In the genomic region with DNA sequence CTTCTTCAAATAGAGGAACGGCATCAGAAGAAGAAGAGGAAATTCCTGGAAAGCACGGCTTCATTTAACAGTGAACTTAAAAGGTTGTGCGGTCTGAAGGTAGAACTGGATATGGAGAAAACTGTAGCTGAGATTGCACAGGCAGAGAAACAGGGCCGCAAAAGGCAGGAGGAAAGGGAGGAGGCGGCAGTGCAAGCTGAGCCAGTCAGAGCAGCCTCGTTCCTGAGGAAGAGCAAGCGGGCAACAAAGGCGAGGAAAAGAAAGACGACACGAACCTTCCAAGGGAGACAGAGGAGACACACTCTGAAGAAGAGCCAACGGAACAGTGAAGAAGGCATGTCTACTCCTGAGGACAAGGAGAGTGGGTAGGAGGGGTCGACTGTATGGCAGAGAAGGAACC, we compare ENCODE assay signal across 24 cellular contexts. TPM values are rescaled to one million over a fixed set of nuclear protein-coding genes. Genes with fewer than 3 reads are reported as not detected.
DNase-seq lines count a peak whose midpoint lies in the region; ATAC-seq, FAIRE-seq and TF ChIP-seq lines count a peak whose summit lies in the region.
"Had no signal": no experiment of that assay in that cellular context is flagged by ENCODE, and none has a peak within 500 bp of the region (broad histone marks: within the 10 kb centered on the region; RNA-seq: fewer than 3 reads in every experiment).

No MANE protein-coding gene starts in this region.

- H3K9me2 ChIP-seq in GM23338 (ENCODE audit: insufficient read depth) = no peaks in the 10 kb centered on the region

- no peak for FAIRE-seq in K562 (lab: Jason Lieb, UNC)
- FAIRE-seq: A549, D721Med, GM12891, H1 had no signal

- H3K9me1 ChIP-seq in IMR-90 (ENCODE audit: insufficient read depth, low read length) (no peaks in the 10 kb centered on the region), K562 (ENCODE audit: control insufficient read depth, insufficient read depth, low read length) (no peaks in the 10 kb centered on the region)

- no peak overlapping the region for H2BK20ac ChIP-seq in IMR-90 (ENCODE audit: low read depth, low read length)

- TF ChIP-seq CTCF in GM23338 (conservative IDR thresholded peaks at IDR 0.05; ENCODE audit: low read depth in 2 of 2) (no peak), IMR-90 (conservative IDR thresholded peaks at IDR 0.05; ENCODE audit: low read depth, low read length) (no peak), K562 (IDR thresholded peaks at IDR 0.05 in 2 of 3, conservative IDR thresholded peaks at IDR 0.05 in 1 of 3; ENCODE audit: insufficient read depth in 2 of 3, low read depth in 1 of 3, low read length in 3 of 3) (no peak), progenitor cell of endocrine pancreas (IDR thresholded peaks at IDR 0.05; ENCODE audit: unreplicated experiment) (no peak)

- H3K79me2 ChIP-seq in GM23338 (replicated peaks; ENCODE audit: insufficient read depth) = no peaks in the 10 kb centered on the region
- H3K79me2 ChIP-seq in K562 (ENCODE audit: control insufficient read depth, insufficient read depth, low read length) = no peaks in the 10 kb centered on the region

- no peak overlapping the region for H2BK5ac ChIP-seq in IMR-90 (ENCODE audit: low read depth, low read length, poor library complexity, severe bottlenecking)
- H2BK5ac ChIP-seq in neuronal stem cell (ENCODE audit: low read length) = no peak overlapping the region

- no peak overlapping the region for H2BK12ac ChIP-seq in neuronal stem cell (ENCODE audit: low read length)

- ATAC-seq in GM23338 (no peak), IMR-90 (ENCODE audit: low read depth) (no peak), K562 (no peak), HG03432 (IDR thresholded peaks at IDR 0.05; ENCODE audit: unreplicated experiment) (no peak)
- ATAC-seq: A549 had no signal

- POLR2A ChIA-PET in IMR-90 (lab: Charles Lee; ENCODE audit: unreplicated experiment) (no interaction called here), K562 (lab: Yijun Ruan, JAX) (interaction anchor here (0.5 to 1.4 kb wide), 2 partner anchors 17 to 116 kb away, joined by 3 to 4 read pairs; no protein-coding TSS in a partner anchor)

- H3K4me3 Mint-ChIP-seq in GM23338 (no peak overlapping the region), progenitor cell of endocrine pancreas (ENCODE audit: low read depth) (no peak overlapping the region)
- H3K4me3 Mint-ChIP-seq: CD14-positive monocyte; CD4-positive, alpha-beta T cell had no signal

- intact Hi-C loops in IMR-90 (cut with micrococcal nuclease) (no loop called here), K562 (cut with micrococcal nuclease) (no loop called here)

- DNase-seq in GM23338 (ENCODE audit: low spot score) (no peak), IMR-90 (no peak), K562 (ENCODE audit: extremely low read depth in 1 of 4, low spot score in 3 of 4) (no peak), neuronal stem cell (ENCODE audit: low spot score) (no peak), DMS53 (lab: John Stamatoyannopoulos, UW) (no peak), progenitor cell of endocrine pancreas (ENCODE audit: low spot score, unreplicated experiment) (no peak)
- DNase-seq: 8988T; ACHN; AML-193; BE2C; CD4-positive, alpha-beta T cell; CD8-positive, alpha-beta memory T cell; DMS 273 treated with DMSO at 0.1 percent for 48 hours; DMS79 treated with DMSO at 0.1 percent for 48 hours; GF-D8; H7; HCEC 1CT had no signal

- no peak overlapping the region for H4K8ac ChIP-seq in IMR-90 (ENCODE audit: low read depth in 2 of 2, low read length in 2 of 2)
- H4K8ac ChIP-seq in neuronal stem cell (ENCODE audit: low read depth, low read length) = no peak overlapping the region

- H2AK5ac ChIP-seq in IMR-90 (ENCODE audit: low read depth, low read length) = no peak overlapping the region
- H2AK5ac ChIP-seq in neuronal stem cell (ENCODE audit: low read depth, low read length) = no peak overlapping the region

- BruUV-seq in IMR-90 (replicated peaks; lab: Mats Ljungman, UMichigan) (no TSS peak), K562 (replicated peaks; lab: Mats Ljungman, UMichigan) (no TSS peak)

- H3K23ac ChIP-seq in IMR-90 (ENCODE audit: low read depth, low read length) (no peak overlapping the region), neuronal stem cell (ENCODE audit: low read depth, low read length, poor library complexity) (no peak overlapping the region)

- H3K27me3 Mint-ChIP-seq in GM23338 (ENCODE audit: insufficient read depth, low read depth, poor library complexity) = peaks cover 5% of the 10 kb centered on the region
- H3K27me3 Mint-ChIP-seq in progenitor cell of endocrine pancreas = peaks cover 15% of the 10 kb centered on the region

- H3K36me3 Mint-ChIP-seq in GM23338 (ENCODE audit: low read depth) = no peaks in the 10 kb centered on the region
- H3K36me3 Mint-ChIP-seq in progenitor cell of endocrine pancreas (ENCODE audit: insufficient read depth) = no peaks in the 10 kb centered on the region
- H3K36me3 Mint-ChIP-seq: CD14-positive monocyte had no signal

- in situ Hi-C loops in IMR-90 (cut with MboI; ENCODE audit: low sequenced_read_pairs) = no loop called here
- in situ Hi-C loops in K562 (cut with MboI) = no loop called here

- H3K9me3 ChIP-seq in IMR-90 (ENCODE audit: control insufficient read depth, insufficient read depth, low read length) = no peaks in the 10 kb centered on the region
- no peaks in the 10 kb centered on the region for H3K9me3 ChIP-seq in K562 (replicated peaks; ENCODE audit: control insufficient read depth, insufficient read depth, low read depth, low read length)
- no peaks in the 10 kb centered on the region for H3K9me3 ChIP-seq in neuronal stem cell (replicated peaks in 1 of 2; ENCODE audit: control insufficient read depth in 2 of 2, insufficient read depth in 1 of 2, low read depth in 1 of 2, low read length in 2 of 2)
- H3K9me3 ChIP-seq: BE2C had no signal

- no peak for TF ChIP-seq EP300 in K562 (IDR thresholded peaks at IDR 0.05; ENCODE audit: low read length)

- no peak overlapping the region for H2BK120ac ChIP-seq in IMR-90 (ENCODE audit: low read depth, low read length)
- H2BK120ac ChIP-seq in neuronal stem cell (ENCODE audit: low read depth, low read length) = no peak overlapping the region

- H2AK9ac ChIP-seq in IMR-90 (replicated peaks; ENCODE audit: low read depth, low read length, poor library complexity) = no peak overlapping the region

- H3K27ac Mint-ChIP-seq in GM23338 (no peak overlapping the region), progenitor cell of endocrine pancreas (no peak overlapping the region)
- H3K27ac Mint-ChIP-seq: CD14-positive monocyte; CD4-positive, alpha-beta T cell; CD8-positive, alpha-beta memory T cell had no signal

- H3F3A ChIP-seq in GM23338 (replicated peaks; ENCODE audit: low read depth) = no peaks in the 10 kb centered on the region

- H3K9me3 Mint-ChIP-seq in GM23338 = no peaks in the 10 kb centered on the region
- H3K9me3 Mint-ChIP-seq in progenitor cell of endocrine pancreas (ENCODE audit: low read depth) = peaks cover 5% of the 10 kb centered on the region
- H3K9me3 Mint-ChIP-seq: CD4-positive, alpha-beta T cell had no signal

- H3K4me1 Mint-ChIP-seq in GM23338 (no peaks in the 10 kb centered on the region), progenitor cell of endocrine pancreas (ENCODE audit: low read depth) (no peaks in the 10 kb centered on the region)
- H3K4me1 Mint-ChIP-seq: CD14-positive monocyte; CD8-positive, alpha-beta memory T cell had no signal

- no peaks in the 10 kb centered on the region for H3K36me3 ChIP-seq in GM23338 (ENCODE audit: insufficient read depth)
- no peaks in the 10 kb centered on the region for H3K36me3 ChIP-seq in IMR-90 (ENCODE audit: control insufficient read depth, insufficient read depth, low read length)
- no peaks in the 10 kb centered on the region for H3K36me3 ChIP-seq in K562 (ENCODE audit: control insufficient read depth, insufficient read depth, low read length)
- H3K36me3 ChIP-seq in neuronal stem cell (replicated peaks in 1 of 2; ENCODE audit: control insufficient read depth in 2 of 2, insufficient read depth in 2 of 2, low read length in 2 of 2) = no peaks in the 10 kb centered on the region
- H3K36me3 ChIP-seq: BE2C; BLaER1 treated with 17β-estradiol and CSF1 and Interleukin-3, amounts not matched to agents 10 nM and 100 nM had no signal

- H3K4ac ChIP-seq in IMR-90 (ENCODE audit: low read depth, low read length) (no peak overlapping the region), neuronal stem cell (ENCODE audit: low read length) (no peak overlapping the region)

- no peak overlapping the region; the same call in 1 of the 2 replicates for H3K56ac ChIP-seq in IMR-90 (ENCODE audit: extremely low read depth, insufficient read depth, low read length)

- H4K5ac ChIP-seq in IMR-90 (ENCODE audit: low read depth, low read length) = no peak overlapping the region

- H3K27ac ChIP-seq in GM23338 (ENCODE audit: low read depth) = no peak overlapping the region
- no peak overlapping the region for H3K27ac ChIP-seq in IMR-90 (ENCODE audit: insufficient read depth, low read length)
- no peak overlapping the region for H3K27ac ChIP-seq in K562 (ENCODE audit: extremely low read depth, low read depth, low read length)
- no peak overlapping the region for H3K27ac ChIP-seq in neuronal stem cell (replicated peaks; ENCODE audit: low read length)
- H3K27ac ChIP-seq: A549; BLaER1 treated with 17β-estradiol and CSF1 and Interleukin-3, amounts not matched to agents 10 nM and 100 nM had no signal

- CTCF ChIA-PET in IMR-90 (lab: Yijun Ruan, JAX) (no interaction called here), K562 (lab: Yijun Ruan, JAX; ENCODE audit: low intra/inter-chr PET ratio) (no interaction called here)

- H3K4me1 ChIP-seq in GM23338 (ENCODE audit: insufficient read depth) = no peaks in the 10 kb centered on the region
- no peaks in the 10 kb centered on the region for H3K4me1 ChIP-seq in IMR-90 (ENCODE audit: control insufficient read depth, insufficient read depth, low read length)
- H3K4me1 ChIP-seq in K562 (replicated peaks in 1 of 2; ENCODE audit: control insufficient read depth in 2 of 2, insufficient read depth in 2 of 2, low read length in 2 of 2) = 0 out of 5 replicates have a peak, but pooled peaks cover 0 to 3% of the 10 kb centered on the region in 2 experiments
- H3K4me1 ChIP-seq in neuronal stem cell (ENCODE audit: control insufficient read depth in 2 of 2, insufficient read depth in 1 of 2, low read depth in 1 of 2, low read length in 2 of 2) = no peaks in the 10 kb centered on the region
- H3K4me1 ChIP-seq: BE2C; BLaER1 treated with 17β-estradiol and CSF1 and Interleukin-3, amounts not matched to agents 10 nM and 100 nM had no signal

- WGBS in IMR-90 (ENCODE audit: extremely low coverage in 2 of 2, insufficient read length in 1 of 2), 2 experiments = 83% methylated on average over 8 of the region's 12 CpGs; no CpG with 5 or more reads in 1 of the 2 experiments
- whole genome bisulfite sequencing in K562 (ENCODE audit: insufficient coverage, low coverage, missing lambda C conversion rate) = 25% methylated on average over 11 of the region's 12 CpGs
- no CpG with 5 or more reads among the region's 12 CpGs for WGBS in neuronal stem cell (ENCODE audit: extremely low coverage in 2 of 2, insufficient read length in 2 of 2, insufficient replicate concordance in 1 of 2), 2 donors

- H3K27me3 ChIP-seq in GM23338 (ENCODE audit: insufficient read depth) (no peaks in the 10 kb centered on the region), IMR-90 (ENCODE audit: control insufficient read depth, insufficient read depth, low read length) (peaks cover 7% of the 10 kb centered on the region), K562 (ENCODE audit: control insufficient read depth in 2 of 2, insufficient read depth in 2 of 2, low read length in 2 of 2) (peaks cover 15 to 20% of the 10 kb centered on the region in 2 experiments), neuronal stem cell (ENCODE audit: control insufficient read depth in 3 of 3, insufficient read depth in 3 of 3, low read depth in 1 of 3, low read length in 3 of 3) (no peaks in the 10 kb centered on the region)
- H3K27me3 ChIP-seq: BE2C; BLaER1 treated with 17β-estradiol and CSF1 and Interleukin-3, amounts not matched to agents 10 nM and 100 nM had no signal

- no peaks in the 10 kb centered on the region for H3K79me1 ChIP-seq in IMR-90 (ENCODE audit: low read depth in 1 of 2, low read length in 2 of 2)
- H3K79me1 ChIP-seq in neuronal stem cell (ENCODE audit: low read depth, low read length) = no peaks in the 10 kb centered on the region

- H3K4me3 ChIP-seq in GM23338 (no peak overlapping the region), IMR-90 (ENCODE audit: insufficient read depth, low read depth, low read length) (no peak overlapping the region), K562 (no peak overlapping the region), neuronal stem cell (ENCODE audit: low read length in 2 of 2) (peak overlapping the region in 1 of 2 donors; percentile 23)
- H3K4me3 ChIP-seq: A549; BLaER1 treated with 17β-estradiol and CSF1 and Interleukin-3, amounts not matched to agents 10 nM and 100 nM had no signal

- H3K18ac ChIP-seq in IMR-90 (ENCODE audit: low read depth, low read length) (no peak overlapping the region), neuronal stem cell (ENCODE audit: low read length) (no peak overlapping the region)

- H3K4me2 ChIP-seq in GM23338 (no peak overlapping the region), IMR-90 (ENCODE audit: low read depth, low read length) (no peak overlapping the region), K562 (ENCODE audit: insufficient read depth, low read length) (no peak overlapping the region), neuronal stem cell (ENCODE audit: insufficient read depth, low read length, poor library complexity, severe bottlenecking) (no peak overlapping the region)
- H3K4me2 ChIP-seq: A549; BLaER1 treated with 17β-estradiol and CSF1 and Interleukin-3, amounts not matched to agents 10 nM and 100 nM had no signal

- dilution Hi-C loops in IMR-90 (cut with HindIII; ENCODE audit: low sequenced_read_pairs, unreplicated experiment) = no loop called here

- TF ChIP-seq POLR2A in IMR-90 (IDR thresholded peaks at IDR 0.05; ENCODE audit: low read depth, low read length) (no peak), K562 (conservative IDR thresholded peaks at IDR 0.05) (no peak)

- no peaks in the 10 kb centered on the region for H4K20me1 ChIP-seq in GM23338 (replicated peaks; ENCODE audit: insufficient read depth)
- no peaks in the 10 kb centered on the region for H4K20me1 ChIP-seq in IMR-90 (ENCODE audit: insufficient read depth, low read length)
- H4K20me1 ChIP-seq in K562 (replicated peaks; ENCODE audit: control insufficient read depth, insufficient read depth, low read length) = no peaks in the 10 kb centered on the region
- H4K20me1 ChIP-seq: BLaER1 treated with 17β-estradiol and CSF1 and Interleukin-3, amounts not matched to agents 10 nM and 100 nM had no signal

- peak overlapping the region; percentile 78; the same call in 1 of the 2 replicates for H2AFZ ChIP-seq in GM23338
- H2AFZ ChIP-seq in IMR-90 (replicated peaks; ENCODE audit: low read length, poor library complexity) = peak overlapping the region; percentile 41
- H2AFZ ChIP-seq in K562 (ENCODE audit: low read depth, low read length) = peak overlapping the region; percentile 29; the same call in 1 of the 2 replicates
- peak overlapping the region; percentile 65 for H2AFZ ChIP-seq in neuronal stem cell (ENCODE audit: low read length)

- H4K91ac ChIP-seq in IMR-90 (ENCODE audit: insufficient read depth, low read depth, low read length) (no peak overlapping the region), neuronal stem cell (ENCODE audit: low read depth, low read length, poor library complexity) (no peak overlapping the region)

- no peak overlapping the region for H3K9ac ChIP-seq in IMR-90 (ENCODE audit: low read depth, low read length)
- peak overlapping the region in 1 of 2 experiments; percentile 31; a peak in 1 of 4 replicates for H3K9ac ChIP-seq in K562 (ENCODE audit: insufficient read depth in 1 of 2, low read depth in 2 of 2, low read length in 2 of 2)
- H3K9ac ChIP-seq in neuronal stem cell (ENCODE audit: low read depth, low read length, poor library complexity) = no peak overlapping the region
- H3K9ac ChIP-seq: BLaER1 treated with 17β-estradiol and CSF1 and Interleukin-3, amounts not matched to agents 10 nM and 100 nM had no signal

- H3K14ac ChIP-seq in IMR-90 (replicated peaks; ENCODE audit: low read depth, low read length) = no peak overlapping the region
- H3K14ac ChIP-seq in neuronal stem cell (ENCODE audit: low read length) = no peak overlapping the region

- H2BK15ac ChIP-seq in IMR-90 (ENCODE audit: low read depth, low read length) = no peak overlapping the region
- H2BK15ac ChIP-seq in neuronal stem cell (ENCODE audit: low read length) = no peak overlapping the region

- TF ChIP-seq RAD21 in IMR-90 (IDR thresholded peaks at IDR 0.05; ENCODE audit: low read length) (no peak), K562 (CRISPR knock-in tag; conservative IDR thresholded peaks at IDR 0.05 in 1 of 2, IDR thresholded peaks at IDR 0.05 in 1 of 2) (no peak)

RNA-seq across cellular contexts. Expression of a gene that starts 22.6 kb away (rescaled TPM):
- total RNA-seq in GM23338 (2014; rRNA removed; shearing (Covaris generic)) = 20.8 and 23.8 TPM in 2 replicates
- polyA plus RNA-seq in GM23338 (2016; fragmentation: Nextera tagmentation; extraction: Ambion mirVana) (3.8 and 4.1 TPM in 2 replicates), IMR-90 (2012; rRNA removed) (1.7 and 1.8 TPM in 2 replicates), K562 (2011; rRNA removed) (4.6 and 5.0 TPM in 2 replicates), K562 (2014; fragmentation: Illumina TruSeq; extraction: Trizol) (5.4 and 6.9 TPM in 2 replicates), K562 (2014; fragmentation: Nextera tagmentation; extraction: Ambion mirVana) (1 to 10 TPM; 1.7 to 2.2 TPM), K562 (2014; rRNA removed) (4.6 and 7.6 TPM in 2 replicates)
- total RNA-seq in IMR-90 (2012; rRNA removed) (0.28 and 0.36 TPM in 2 replicates), K562 (2014; rRNA removed) (2.5 and 4.7 TPM in 2 replicates), K562 (2014; rRNA removed; fragmentation: Illumina TruSeq; extraction: Trizol) (1.3 and 1.7 TPM in 2 replicates), K562 (2015; rRNA removed; fragmentation: Illumina TruSeq; extraction: Trizol) (1.5 and 1.7 TPM in 2 replicates), K562 (2021) (11.5 and 12.4 TPM in 2 replicates), progenitor cell of endocrine pancreas (10.4 and 12.1 TPM in 2 replicates)
- 1.1 and 2.3 TPM in 2 replicates for polyA plus RNA-seq in IMR-90 (2012; cell fraction: cytosol; rRNA removed)
- polyA plus RNA-seq in IMR-90 (2012; cell fraction: nucleus; rRNA removed; ENCODE audit: low replicate concordance) = 3.2 and 10.4 TPM in 2 replicates
- 9.3 and 20.6 TPM in 2 replicates for total RNA-seq in K562 (2011; cell fraction: chromatin; rRNA removed; ENCODE audit: low replicate concordance)
- 11.8 and 13.2 TPM in 2 replicates for total RNA-seq in K562 (2011; cell fraction: nucleolus; rRNA removed)
- 12.0 and 16.1 TPM in 2 replicates for total RNA-seq in K562 (2011; cell fraction: nucleoplasm; rRNA removed)
- 6.3 and 10.6 TPM in 2 replicates for polyA plus RNA-seq in K562 (2011; cell fraction: cytosol; rRNA removed)
- polyA plus RNA-seq in K562 (2011; cell fraction: nucleus; rRNA removed) = 9.6 and 16.4 TPM in 2 replicates
- polyA plus RNA-seq in K562 (2012) = 6.7 and 10.0 TPM in 2 replicates
- 2.9 and 4.5 TPM in 2 replicates for polyA minus RNA-seq in K562 (2011; rRNA and poly(A)+ RNA removed)
- 4.6 and 5.2 TPM in 2 replicates for polyA minus RNA-seq in K562 (2011; cell fraction: cytosol; rRNA and poly(A)+ RNA removed)
- 3.2 and 3.7 TPM in 2 replicates for polyA minus RNA-seq in K562 (2011; cell fraction: nucleus; rRNA and poly(A)+ RNA removed)
- polyA plus RNA-seq in neuronal stem cell (2013, experiment 1 of 2) = 40.3 TPM
- polyA plus RNA-seq in neuronal stem cell (2013, experiment 2 of 2) = 43.9 TPM
